In genomic region chr13:85557651-85558050, GRCh38 we compare ENCODE assay signal across 1 cellular context.
TF ChIP-seq lines count a peak whose summit lies in the region.

No MANE protein-coding gene starts in this region.

TF ChIP-seq in IMR-90, 13 proteins besides CTCF, POLR2A, EP300 and RAD21 (continued from another document):
- no peak for TF ChIP-seq ELK1 (IDR thresholded peaks at IDR 0.05; ENCODE audit: borderline replicate concordance, low read depth, low read length)
- no peak for TF ChIP-seq USF2 (IDR thresholded peaks at IDR 0.05; ENCODE audit: low read depth, low read length)
- TF ChIP-seq CEBPB (IDR thresholded peaks at IDR 0.05; ENCODE audit: low read depth, low read length): no peak
